In the genomic region with DNA sequence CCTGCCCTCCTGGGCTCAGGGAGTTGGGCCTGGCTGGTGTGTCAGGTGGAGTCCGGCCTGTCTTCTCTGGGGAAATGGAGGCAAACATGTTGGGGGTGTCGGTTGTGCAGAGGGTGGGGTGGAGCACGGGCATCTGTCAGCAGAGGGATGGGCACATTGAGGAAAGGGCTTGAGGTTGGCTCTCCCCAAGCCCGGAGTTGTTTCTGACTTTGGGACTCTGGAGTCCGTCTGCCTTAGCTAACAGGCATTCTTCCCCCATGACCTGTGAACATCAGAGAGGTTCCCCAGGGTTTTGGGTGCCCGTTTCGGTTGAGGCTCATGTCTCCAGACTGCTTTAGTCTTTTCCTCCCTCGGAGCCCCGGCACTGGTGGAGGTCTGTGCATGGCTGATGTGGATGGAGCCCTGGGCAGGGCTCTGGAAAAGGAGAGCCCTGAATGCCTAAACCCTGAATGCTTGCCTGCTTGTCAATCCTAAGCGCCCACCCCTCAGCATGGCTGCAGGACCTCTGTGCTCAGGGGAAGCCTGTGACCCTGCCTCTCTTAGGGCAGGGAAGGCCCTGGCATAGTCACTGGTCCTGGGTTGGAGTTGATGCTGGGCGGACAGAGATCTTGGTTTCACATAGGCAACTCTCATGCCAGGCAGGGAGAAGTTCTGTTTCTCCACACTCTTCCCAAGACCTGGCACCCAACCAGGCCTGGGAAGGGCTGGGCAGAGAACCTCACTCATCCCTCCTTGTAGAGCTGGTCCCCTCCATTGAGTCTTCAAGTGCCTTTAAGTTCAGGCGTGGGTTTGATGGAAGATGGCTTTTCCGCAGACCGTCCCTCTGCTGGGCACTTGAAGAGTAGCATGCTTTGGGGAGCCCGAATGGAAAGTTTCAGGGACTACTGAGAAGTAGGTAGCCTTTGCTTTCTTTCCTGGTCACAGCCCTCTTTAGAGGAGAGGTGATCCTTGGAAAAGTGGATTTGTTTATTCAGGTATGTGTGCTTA, we compare ENCODE assay signal across 8 cellular contexts. TPM values are rescaled to one million over a fixed set of nuclear protein-coding genes. Genes with fewer than 3 reads are reported as not detected.
DNase-seq lines count a peak whose midpoint lies in the region; ATAC-seq and TF ChIP-seq lines count a peak whose summit lies in the region.

No MANE protein-coding gene starts in this region.

- H3F3A ChIP-seq in OCI-LY1 (ENCODE audit: insufficient read depth, low read length), result no peaks in the 10 kb centered on the region

- no peak overlapping the region for H3K27ac ChIP-seq in OCI-LY1 (ENCODE audit: low read depth, low read length, poor library complexity, severe bottlenecking)

- ATAC-seq in Right ventricle myocardium superior (ENCODE audit: poor library complexity) (peak; percentile 41), HG02588 (IDR thresholded peaks at IDR 0.05; ENCODE audit: unreplicated experiment) (peak; percentile 57), GM21528 (IDR thresholded peaks at IDR 0.05; ENCODE audit: low FRiP score, unreplicated experiment) (no peak)

- H3K4me1 ChIP-seq in OCI-LY1 (ENCODE audit: insufficient read depth, low read length, severe bottlenecking), result peaks cover 26% of the 10 kb centered on the region

- DNase-seq in Right ventricle myocardium superior (no peak), cardiac septum (ENCODE audit: low spot score) (no peak), cardiac fibroblast (ENCODE audit: low read depth in 2 of 2) (peak; percentile 76 to 81), lung microvascular endothelial cell (ENCODE audit: low read depth in 2 of 2) (peak; percentile 66 to 77), NK-92 (lab: John Stamatoyannopoulos, UW; ENCODE audit: unreplicated experiment) (no peak)

- no peaks in the 10 kb centered on the region for H3K9me2 ChIP-seq in OCI-LY1 (ENCODE audit: low read depth, low read length)

- intact Hi-C loops in Right ventricle myocardium superior (cut with DNase I) (no loop called here), cardiac septum (cut with DNase I) (no loop called here)

- no peak overlapping the region for H3K4me2 ChIP-seq in OCI-LY1 (ENCODE audit: low read length)

- no peaks in the 10 kb centered on the region for H3K79me2 ChIP-seq in OCI-LY1 (ENCODE audit: insufficient read depth, low read length)

- no peak overlapping the region for H3K9ac ChIP-seq in OCI-LY1 (ENCODE audit: low read length)

- peak; percentile 74 for TF ChIP-seq CTCF in OCI-LY1 (IDR thresholded peaks at IDR 0.05; ENCODE audit: low read length)
- TF ChIP-seq CTCF in cardiac fibroblast (IDR thresholded peaks at IDR 0.05; ENCODE audit: low read depth, low read length), result peak; percentile 76

- H2AFZ ChIP-seq in OCI-LY1 (ENCODE audit: low read length), result no peak overlapping the region

- H3K27me3 ChIP-seq in OCI-LY1 (ENCODE audit: insufficient read depth, low read length), result 0 out of 2 replicates have a peak, but pooled peaks cover 6% of the 10 kb centered on the region

- H3K9me3 ChIP-seq in OCI-LY1 (ENCODE audit: low read length), result no peaks in the 10 kb centered on the region

- H3K36me3 ChIP-seq in OCI-LY1 (ENCODE audit: insufficient read depth, low read length), result no peaks in the 10 kb centered on the region

- no peaks in the 10 kb centered on the region for H4K20me1 ChIP-seq in OCI-LY1 (ENCODE audit: insufficient read depth, low read length)

- H3K4me3 ChIP-seq in OCI-LY1 (ENCODE audit: low read depth, low read length, poor library complexity, severe bottlenecking) (no peak overlapping the region), cardiac fibroblast (replicated peaks in 1 of 2; ENCODE audit: low read depth in 2 of 2, low read length in 2 of 2) (no peak overlapping the region)

RNA-seq across cellular contexts. Expression of a gene that starts 13.0 kb away (rescaled TPM):
- total RNA-seq in Right ventricle myocardium superior, result 8.8 TPM
- 5.0 TPM for total RNA-seq in cardiac septum
- 1.4 and 4.1 TPM in 2 replicates for total RNA-seq in lung microvascular endothelial cell

RNA-seq across cellular contexts. Expression of a gene that starts 17.7 kb away (rescaled TPM):
- total RNA-seq in Right ventricle myocardium superior, result 0.65 TPM
- total RNA-seq in cardiac septum, result 1.2 TPM
- 0.20 and 0.22 TPM in 2 replicates for total RNA-seq in lung microvascular endothelial cell

RNA-seq across cellular contexts. Expression of a gene that starts 18.0 kb away (rescaled TPM):
- total RNA-seq in Right ventricle myocardium superior, result 22.5 TPM
- 23.5 TPM for total RNA-seq in cardiac septum
- 30.3 and 45.8 TPM in 2 replicates for total RNA-seq in lung microvascular endothelial cell

RNA-seq across cellular contexts. Expression of a gene that starts 30.8 kb away (rescaled TPM):
- total RNA-seq in Right ventricle myocardium superior, result 84.7 TPM
- 58.5 TPM for total RNA-seq in cardiac septum
- total RNA-seq in lung microvascular endothelial cell, result 6.5 and 7.3 TPM in 2 replicates

RNA-seq across cellular contexts. Expression of a gene that starts 43.8 kb away (rescaled TPM):
- total RNA-seq in Right ventricle myocardium superior, result 25.6 TPM
- 13.3 TPM for total RNA-seq in cardiac septum
- 0.60 and 0.87 TPM in 2 replicates for total RNA-seq in lung microvascular endothelial cell

Comparison
In these comparisons a context has a peak if more than half of its experiments do, and no peak if none do; other contexts are left out.
1. DNase-seq: peak in cardiac fibroblast (2 of 2) and lung microvascular endothelial cell (2 of 2); none in Right ventricle myocardium superior (single experiment), cardiac septum (single experiment) and NK-92 (single experiment).